Comparison of ENCODE assay signal across 16 cellular contexts in genomic region chr11:12591706-12592105, GRCh38.
DNase-seq lines count a peak whose midpoint lies in the region; ATAC-seq and TF ChIP-seq lines count a peak whose summit lies in the region.
"Had no signal": no experiment of that assay in that cellular context is flagged by ENCODE, and none has a peak within 500 bp of the region (broad histone marks: within the 10 kb centered on the region; RNA-seq: fewer than 3 reads in every experiment).

No MANE protein-coding gene starts in this region.

- no peak overlapping the region for H3K9ac ChIP-seq in neural progenitor cell
- H3K9ac ChIP-seq: BLaER1 treated with 17β-estradiol and CSF1 and Interleukin-3, amounts not matched to agents 10 nM and 100 nM had no signal

- H4K20me1 ChIP-seq in neural progenitor cell (ENCODE audit: low read depth), result no peaks in the 10 kb centered on the region
- H4K20me1 ChIP-seq: BLaER1 treated with 17β-estradiol and CSF1 and Interleukin-3, amounts not matched to agents 10 nM and 100 nM had no signal

- no peaks in the 10 kb centered on the region for H3K9me3 ChIP-seq in right atrium auricular region
- H3K9me3 ChIP-seq in left ventricle myocardium inferior (replicated peaks), result peaks cover 7% of the 10 kb centered on the region
- H3K9me3 ChIP-seq in neural progenitor cell (ENCODE audit: low read depth), result no peaks in the 10 kb centered on the region

- H3K4me3 ChIP-seq in right atrium auricular region (no peak overlapping the region), left ventricle myocardium inferior (no peak overlapping the region), neural progenitor cell (no peak overlapping the region)
- H3K4me3 ChIP-seq: BLaER1 treated with 17β-estradiol and CSF1 and Interleukin-3, amounts not matched to agents 10 nM and 100 nM; GM23338 had no signal

- H3K27ac ChIP-seq in right atrium auricular region (no peak overlapping the region), left ventricle myocardium inferior (replicated peaks) (peak overlapping the region; percentile 22), neural progenitor cell (no peak overlapping the region)
- H3K27ac ChIP-seq: BLaER1 treated with 17β-estradiol and CSF1 and Interleukin-3, amounts not matched to agents 10 nM and 100 nM had no signal

- H3K27me3 Mint-ChIP-seq in neural progenitor cell (ENCODE audit: insufficient read depth, low read depth), result peaks cover 5% of the 10 kb centered on the region

- no peaks in the 10 kb centered on the region for H3F3A ChIP-seq in neural progenitor cell (ENCODE audit: low read depth)

- no peak overlapping the region for H3K4me2 ChIP-seq in neural progenitor cell
- H3K4me2 ChIP-seq: BLaER1 treated with 17β-estradiol and CSF1 and Interleukin-3, amounts not matched to agents 10 nM and 100 nM; GM23338 had no signal

- peaks cover 1% of the 10 kb centered on the region for H3K9me3 Mint-ChIP-seq in neural progenitor cell
- H3K9me3 Mint-ChIP-seq: CD8-positive, alpha-beta T cell had no signal

- ATAC-seq in Right ventricle myocardium superior (ENCODE audit: poor library complexity) (peak; percentile 70), GM21717 (IDR thresholded peaks at IDR 0.05; ENCODE audit: unreplicated experiment) (no peak), GM18909 (IDR thresholded peaks at IDR 0.05; ENCODE audit: poor library complexity, unreplicated experiment) (no peak), GM19452 (IDR thresholded peaks at IDR 0.05; ENCODE audit: unreplicated experiment) (no peak)
- ATAC-seq: CD8-positive, alpha-beta T cell; GM23338 had no signal

- TF ChIP-seq CTCF in right atrium auricular region (IDR thresholded peaks at IDR 0.05) (no peak), left ventricle myocardium inferior (IDR thresholded peaks at IDR 0.05; ENCODE audit: borderline replicate concordance) (no peak), neural progenitor cell (IDR thresholded peaks at IDR 0.05) (no peak)

- DNase-seq in Right ventricle myocardium superior (no peak), right atrium auricular region (ENCODE audit: low spot score) (no peak), left ventricle myocardium inferior (no peak), neural progenitor cell (ENCODE audit: low spot score) (no peak), NCI-H2107 (lab: John Stamatoyannopoulos, UW) (no peak)
- DNase-seq: 8988T; Calu3; CD8-positive, alpha-beta T cell; DMS79 treated with DMSO at 0.1 percent for 48 hours; GF-D8; HCEC 1CT had no signal

- peak overlapping the region; percentile 6 for H2AFZ ChIP-seq in neural progenitor cell (replicated peaks)
- H2AFZ ChIP-seq: GM23338 had no signal

- no peak overlapping the region for H3K4me3 Mint-ChIP-seq in neural progenitor cell
- H3K4me3 Mint-ChIP-seq: CD8-positive, alpha-beta T cell; GM23338 had no signal

- H3K36me3 Mint-ChIP-seq in neural progenitor cell, result no peaks in the 10 kb centered on the region
- H3K36me3 Mint-ChIP-seq: CD8-positive, alpha-beta T cell had no signal

- H3K4me1 Mint-ChIP-seq in neural progenitor cell, result peaks cover 15% of the 10 kb centered on the region

- no peaks in the 10 kb centered on the region for H3K79me2 ChIP-seq in neural progenitor cell (ENCODE audit: low read depth)

- H3K27ac Mint-ChIP-seq in neural progenitor cell, result no peak overlapping the region
- H3K27ac Mint-ChIP-seq: CD8-positive, alpha-beta T cell; GM23338 had no signal

- H3K4me1 ChIP-seq in right atrium auricular region (no peaks in the 10 kb centered on the region), left ventricle myocardium inferior (peaks cover 7% of the 10 kb centered on the region), neural progenitor cell (no peaks in the 10 kb centered on the region)
- H3K4me1 ChIP-seq: BLaER1 treated with 17β-estradiol and CSF1 and Interleukin-3, amounts not matched to agents 10 nM and 100 nM had no signal

- H3K27me3 ChIP-seq in right atrium auricular region (no peaks in the 10 kb centered on the region), left ventricle myocardium inferior (ENCODE audit: low read depth) (no peaks in the 10 kb centered on the region), neural progenitor cell (no peaks in the 10 kb centered on the region)

- H3K36me3 ChIP-seq in right atrium auricular region (no peaks in the 10 kb centered on the region), left ventricle myocardium inferior (no peaks in the 10 kb centered on the region), neural progenitor cell (no peaks in the 10 kb centered on the region)
- H3K36me3 ChIP-seq: BLaER1 treated with 17β-estradiol and CSF1 and Interleukin-3, amounts not matched to agents 10 nM and 100 nM had no signal

- intact Hi-C loops in Right ventricle myocardium superior (cut with DNase I), result loop anchor here (10.0 kb wide), 1 partner anchor 303 kb away; no protein-coding TSS in a partner anchor
- intact Hi-C loops in left ventricle myocardium inferior (cut with micrococcal nuclease), result no loop called here
